In genomic region chr9:97710356-97711222, GRCh38 we compare ENCODE assay signal across 8 cellular contexts. TPM values are rescaled to one million over a fixed set of nuclear protein-coding genes. Genes with fewer than 3 reads are reported as not detected.
DNase-seq lines count a peak whose midpoint lies in the region; ATAC-seq and TF ChIP-seq lines count a peak whose summit lies in the region.

No MANE protein-coding gene starts in this region.

- H3K4me2 ChIP-seq in MM.1S (ENCODE audit: low read depth, low read length) (no peak overlapping the region), trophoblast cell (ENCODE audit: low read length) (no peak overlapping the region)

- no peaks in the 10 kb centered on the region for H3K36me3 ChIP-seq in CD4-positive, alpha-beta memory T cell (ENCODE audit: insufficient read depth, low read length)
- H3K36me3 ChIP-seq in MM.1S (replicated peaks; ENCODE audit: insufficient read depth, low read length): no peaks in the 10 kb centered on the region
- no peaks in the 10 kb centered on the region for H3K36me3 ChIP-seq in trophoblast cell (ENCODE audit: control insufficient read depth in 1 of 2, insufficient read depth in 2 of 2, low read length in 2 of 2)

- H2AFZ ChIP-seq in MM.1S (ENCODE audit: low read length): peak overlapping the region; percentile 21; the same call in 1 of the 2 replicates
- no peak overlapping the region for H2AFZ ChIP-seq in trophoblast cell (ENCODE audit: insufficient read depth, low read length, poor library complexity)

- H4K91ac ChIP-seq in trophoblast cell (ENCODE audit: low read depth, low read length): no peak overlapping the region

- peak overlapping the region in 6 of 8 donors; percentile 13 to 55 (median 42) for H3K4me3 Mint-ChIP-seq in CD4-positive, alpha-beta memory T cell
- H3K4me3 Mint-ChIP-seq in activated naive CD8-positive, alpha-beta T cell treated with anti-CD3 and anti-CD28 coated beads for 36 hours: no peak overlapping the region

- H3K4ac ChIP-seq in trophoblast cell (ENCODE audit: low read depth, low read length): no peak overlapping the region

- H4K20me1 ChIP-seq in MM.1S (ENCODE audit: insufficient read depth, low read length): no peaks in the 10 kb centered on the region

- no peaks in the 10 kb centered on the region for H3K79me1 ChIP-seq in trophoblast cell (ENCODE audit: low read length)

- H3K9ac ChIP-seq in MM.1S (ENCODE audit: low read length) (no peak overlapping the region), trophoblast cell (ENCODE audit: low read length) (no peak overlapping the region)

- H3K4me1 Mint-ChIP-seq in CD4-positive, alpha-beta memory T cell: peaks cover 23 to 44% (median 30%) of the 10 kb centered on the region in 4 donors
- peaks cover 32% of the 10 kb centered on the region for H3K4me1 Mint-ChIP-seq in activated naive CD8-positive, alpha-beta T cell treated with anti-CD3 and anti-CD28 coated beads for 36 hours

- peaks cover 34% of the 10 kb centered on the region for H3K4me1 ChIP-seq in CD4-positive, alpha-beta memory T cell (ENCODE audit: insufficient read depth, low read length)
- peaks cover 23% of the 10 kb centered on the region for H3K4me1 ChIP-seq in MM.1S (ENCODE audit: low read length)
- no peaks in the 10 kb centered on the region for H3K4me1 ChIP-seq in trophoblast cell (ENCODE audit: control insufficient read depth in 1 of 2, insufficient read depth in 2 of 2, low read length in 2 of 2)

- H3K27ac ChIP-seq in CD4-positive, alpha-beta memory T cell (ENCODE audit: low read depth, low read length): no peak overlapping the region
- H3K27ac ChIP-seq in MM.1S (ENCODE audit: low read length) (no peak overlapping the region), trophoblast cell (ENCODE audit: low read depth, low read length) (no peak overlapping the region)

- ATAC-seq in GM19438 (IDR thresholded peaks at IDR 0.05; ENCODE audit: low read depth, unreplicated experiment): peak; percentile 60
- ATAC-seq in GM21447 (IDR thresholded peaks at IDR 0.05; ENCODE audit: unreplicated experiment): no peak

- no peak overlapping the region for H2BK5ac ChIP-seq in trophoblast cell (ENCODE audit: low read depth, low read length, poor library complexity)

- H3K36me3 Mint-ChIP-seq in CD4-positive, alpha-beta memory T cell: no peaks in the 10 kb centered on the region
- no peaks in the 10 kb centered on the region for H3K36me3 Mint-ChIP-seq in activated naive CD8-positive, alpha-beta T cell treated with anti-CD3 and anti-CD28 coated beads for 36 hours

- no peak overlapping the region for H3K4me3 ChIP-seq in CD4-positive, alpha-beta memory T cell (ENCODE audit: low read length in 2 of 2)
- H3K4me3 ChIP-seq in MM.1S (ENCODE audit: low read length): no peak overlapping the region
- no peak overlapping the region for H3K4me3 ChIP-seq in trophoblast cell (ENCODE audit: low read depth, low read length)

- no peak overlapping the region for H2BK12ac ChIP-seq in trophoblast cell (ENCODE audit: low read length)

- H2BK120ac ChIP-seq in trophoblast cell (ENCODE audit: insufficient read depth, low read length, poor library complexity): no peak overlapping the region

- no peak overlapping the region for H3K14ac ChIP-seq in trophoblast cell (ENCODE audit: low read length)

- no peak overlapping the region for H4K12ac ChIP-seq in trophoblast cell (ENCODE audit: low read depth, low read length)

- H3K79me2 ChIP-seq in MM.1S (ENCODE audit: low read length) (no peaks in the 10 kb centered on the region), trophoblast cell (ENCODE audit: control insufficient read depth, insufficient read depth, low read length, poor library complexity) (no peaks in the 10 kb centered on the region)

- no peak overlapping the region for H3K18ac ChIP-seq in trophoblast cell (ENCODE audit: low read length)

- no CpG with 5 or more reads among the region's 9 CpGs for WGBS in trophoblast cell (ENCODE audit: extremely low coverage, insufficient coverage, insufficient read length)

- H3K9me2 ChIP-seq in MM.1S (replicated peaks; ENCODE audit: insufficient read depth, low read length): no peaks in the 10 kb centered on the region

- no peaks in the 10 kb centered on the region for H3F3A ChIP-seq in MM.1S (ENCODE audit: insufficient read depth, low read length)

- no peak overlapping the region for H2AK5ac ChIP-seq in trophoblast cell (ENCODE audit: low read length)

- TF ChIP-seq CTCF in MM.1S (IDR thresholded peaks at IDR 0.05; ENCODE audit: low read length): peak; percentile 88

- CTCF ChIA-PET in CD4-positive, alpha-beta memory T cell (lab: Charles Lee; ENCODE audit: partially characterized antibody): interaction anchor here (0.6 to 5.4 kb wide), 2 partner anchors 191 to 325 kb away, joined by 3 to 32 read pairs; no protein-coding TSS in a partner anchor

- H3K27me3 Mint-ChIP-seq in CD4-positive, alpha-beta memory T cell: peaks cover 4 to 7% of the 10 kb centered on the region in 2 donors
- peaks cover 12% of the 10 kb centered on the region for H3K27me3 Mint-ChIP-seq in activated naive CD8-positive, alpha-beta T cell treated with anti-CD3 and anti-CD28 coated beads for 36 hours

- H3K9me3 ChIP-seq in CD4-positive, alpha-beta memory T cell (ENCODE audit: control insufficient read depth in 1 of 2, low read length in 2 of 2): no peaks in the 10 kb centered on the region
- no peaks in the 10 kb centered on the region for H3K9me3 ChIP-seq in MM.1S (replicated peaks; ENCODE audit: insufficient read depth, low read length)
- no peaks in the 10 kb centered on the region for H3K9me3 ChIP-seq in trophoblast cell (ENCODE audit: insufficient read depth, low read depth, low read length)

- POLR2A ChIA-PET in CD4-positive, alpha-beta memory T cell (lab: Charles Lee; ENCODE audit: partially characterized antibody): no interaction called here

- H3K27ac Mint-ChIP-seq in CD4-positive, alpha-beta memory T cell: peak overlapping the region in 3 of 7 donors; percentile 30 to 57 (median 45)
- no peak overlapping the region for H3K27ac Mint-ChIP-seq in activated naive CD8-positive, alpha-beta T cell treated with anti-CD3 and anti-CD28 coated beads for 36 hours

- no peaks in the 10 kb centered on the region for H3K9me3 Mint-ChIP-seq in CD4-positive, alpha-beta memory T cell
- no peaks in the 10 kb centered on the region for H3K9me3 Mint-ChIP-seq in activated naive CD8-positive, alpha-beta T cell treated with anti-CD3 and anti-CD28 coated beads for 36 hours

- peak; percentile 55 to 65 (median 60) for DNase-seq in CD4-positive, alpha-beta memory T cell
- DNase-seq in MM.1S (peak; percentile 75), RPMI7951 (ENCODE audit: low read depth) (peak; percentile 63), head of caudate nucleus (peak in 36 of 42 donors; percentile 20 to 80 (median 52)), trophoblast cell (peak; percentile 39 to 82)
- peak; percentile 25 for DNase-seq in activated naive CD8-positive, alpha-beta T cell treated with anti-CD3 and anti-CD28 coated beads for 36 hours

- no peak overlapping the region for H3K23ac ChIP-seq in trophoblast cell (ENCODE audit: low read length)

- intact Hi-C loops in CD4-positive, alpha-beta memory T cell (cut with micrococcal nuclease): loop anchor here (1.0 to 5.0 kb wide), 7 partner anchors 92 to 553 kb away; no protein-coding TSS in a partner anchor
- intact Hi-C loops in head of caudate nucleus (cut with DNase I): loop anchor here (5.0 kb wide), 1 partner anchor 192 kb away; no protein-coding TSS in a partner anchor

- no peak overlapping the region for H4K8ac ChIP-seq in trophoblast cell (ENCODE audit: low read depth, low read length)

- H3K27me3 ChIP-seq in CD4-positive, alpha-beta memory T cell (ENCODE audit: insufficient read depth, low read length): peaks cover 10% of the 10 kb centered on the region
- no peaks in the 10 kb centered on the region; the same call in 1 of the 2 replicates for H3K27me3 ChIP-seq in MM.1S (replicated peaks; ENCODE audit: insufficient read depth, low read length)
- H3K27me3 ChIP-seq in trophoblast cell (ENCODE audit: insufficient read depth, low read length): no peaks in the 10 kb centered on the region

RNA-seq across cellular contexts. Expression of gene XPA, which starts 13.4 kb away (rescaled TPM):
- 10 to 100 TPM; 24.0 to 25.5 TPM for total RNA-seq in CD4-positive, alpha-beta memory T cell
- 10 to 100 TPM; 32.3 to 36.2 TPM for polyA plus RNA-seq in CD4-positive, alpha-beta memory T cell
- total RNA-seq in RPMI7951 (2014; rRNA removed; shearing (Covaris generic)): 9.5 and 10.5 TPM in 2 replicates
- total RNA-seq in activated naive CD8-positive, alpha-beta T cell treated with anti-CD3 and anti-CD28 coated beads for 36 hours: 10 to 100 TPM; 12.6 to 14.4 TPM
- polyA plus RNA-seq in trophoblast cell (2013): 8.6 and 9.0 TPM in 2 replicates

Comparison
In these comparisons a context has a peak if more than half of its experiments do, and no peak if none do; other contexts are left out.
1. DNase-seq: peak in every context shown above with its lines; median percentile 75 in MM.1S; 63 in RPMI7951; 60 in trophoblast cell; 60 in CD4-positive, alpha-beta memory T cell; 52 in head of caudate nucleus; 25 in activated naive CD8-positive, alpha-beta T cell treated with anti-CD3 and anti-CD28 coated beads for 36 hours.